10 cellular contexts compared by ENCODE assay signal in the genomic region with DNA sequence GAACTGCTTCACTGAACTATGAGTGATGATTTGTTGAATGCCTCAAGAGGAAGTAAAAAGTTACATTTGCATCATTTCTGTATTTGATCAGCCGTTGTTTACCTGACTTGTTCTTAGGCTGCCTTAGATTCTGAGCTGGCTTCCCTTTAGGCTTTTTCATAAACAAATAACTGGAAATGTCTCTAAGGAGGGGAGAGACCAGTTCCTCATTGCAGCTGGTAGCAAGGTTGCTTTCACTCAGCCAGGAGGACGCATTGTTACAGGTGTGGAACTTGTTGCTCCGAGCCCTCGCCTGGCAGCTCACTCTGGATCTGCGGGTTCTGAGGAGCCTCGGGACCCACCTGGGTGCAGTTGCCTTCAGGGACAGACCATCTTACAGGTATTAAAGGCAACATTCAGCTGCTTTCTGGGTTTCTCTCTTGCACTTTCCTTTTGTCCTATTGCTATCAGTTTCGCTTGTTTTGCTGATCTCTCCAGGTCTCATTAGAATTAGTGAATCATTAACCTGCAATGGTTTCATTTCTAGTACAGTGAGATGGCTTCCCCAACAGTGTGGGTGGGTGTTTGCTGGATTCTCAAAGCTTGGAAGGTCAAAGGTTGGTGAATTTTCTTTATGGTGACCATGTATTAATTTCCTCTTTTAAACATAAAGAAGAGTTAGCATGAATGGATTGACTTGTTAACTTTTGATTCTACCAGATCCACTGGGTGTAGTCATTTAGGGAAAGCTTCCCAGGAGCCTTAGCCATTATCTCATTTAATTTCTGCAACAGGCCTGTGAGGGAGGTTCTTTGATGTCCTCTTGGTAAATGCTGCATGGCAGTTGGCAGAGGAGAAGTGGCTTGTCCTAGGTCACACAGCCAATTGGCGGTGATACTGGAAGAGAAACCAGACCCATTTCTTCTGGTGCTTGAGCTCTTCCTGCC. TPM values are rescaled to one million over a fixed set of nuclear protein-coding genes. Genes with fewer than 3 reads are reported as not detected.
DNase-seq lines count a peak whose midpoint lies in the region; ATAC-seq and TF ChIP-seq lines count a peak whose summit lies in the region.
"Had no signal": no experiment of that assay in that cellular context is flagged by ENCODE, and none has a peak within 500 bp of the region (broad histone marks: within the 10 kb centered on the region; RNA-seq: fewer than 3 reads in every experiment).

A gene with protein sequence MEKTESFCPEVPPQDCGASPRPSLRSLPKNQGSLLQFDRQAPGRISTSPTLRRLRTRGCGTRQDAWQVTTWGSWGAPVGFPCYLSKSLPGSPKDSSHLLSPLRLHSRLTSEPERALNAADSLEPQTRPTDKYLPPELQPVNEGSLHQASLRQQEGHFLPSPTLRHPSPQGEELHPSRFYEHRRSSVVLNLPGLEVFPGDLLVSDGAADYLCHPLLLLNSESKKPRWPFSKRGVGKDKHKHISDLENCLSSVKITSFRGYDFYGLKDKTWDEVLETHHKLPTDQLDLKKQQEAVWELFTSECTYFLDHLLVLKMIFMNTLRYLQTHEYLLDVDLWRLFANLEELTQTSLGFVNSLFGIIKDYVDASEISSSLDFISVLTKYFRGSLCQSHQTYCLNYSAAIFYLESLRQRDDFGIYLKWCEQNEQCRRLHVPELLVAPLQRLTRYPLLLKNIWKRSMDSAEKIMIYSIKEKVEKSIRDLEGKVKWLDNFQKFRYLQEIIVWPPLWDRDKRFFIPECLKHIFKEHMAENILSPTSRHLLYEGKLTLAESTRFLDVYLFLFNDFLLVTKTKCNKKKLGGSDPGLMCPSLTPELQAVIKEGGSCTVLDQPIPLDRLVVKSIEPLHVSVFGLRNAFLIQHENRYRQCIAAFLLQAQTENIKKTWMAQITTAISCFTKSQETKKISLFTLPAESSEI (plus strand): TSS at position 236 of the 926 bp plus-strand sequence. CDS start 3,643 bp downstream, outside the sequence.

- DNase-seq in Karpas-422: peak; percentile 48
- DNase-seq in lung (ENCODE audit: low spot score): no peak
- DNase-seq in sigmoid colon: no peak
- DNase-seq in effector memory CD4-positive, alpha-beta T cell: no peak
- no peak for DNase-seq in hepatic stellate cell (ENCODE audit: low spot score)
- no peak for DNase-seq in left ventricle myocardium superior
- DNase-seq: naive thymus-derived CD4-positive, alpha-beta T cell had no signal

- TF ChIP-seq EP300 in sigmoid colon (IDR thresholded peaks at IDR 0.05): no peak

- ATAC-seq in GM18508 (IDR thresholded peaks at IDR 0.05; ENCODE audit: insufficient read depth, unreplicated experiment): peak; percentile 95
- peak; percentile 93 for ATAC-seq in GM21737 (IDR thresholded peaks at IDR 0.05; ENCODE audit: unreplicated experiment)
- ATAC-seq in lung (ENCODE audit: insufficient read depth, low FRiP score): peak; percentile 20
- no peak for ATAC-seq in left ventricle myocardium superior
- ATAC-seq: naive thymus-derived CD4-positive, alpha-beta T cell had no signal

- H3K27ac ChIP-seq in Karpas-422 (ENCODE audit: low read length) (no peak within 1 kb of the TSS), lung (ENCODE audit: low read depth in 1 of 2, low read length in 1 of 2) (peak within 1 kb of the TSS in 1 of 2 donors; percentile 26), sigmoid colon (no peak within 1 kb of the TSS)
- no peak within 1 kb of the TSS for H3K27ac ChIP-seq in effector memory CD4-positive, alpha-beta T cell (ENCODE audit: insufficient read depth, low read length, poor library complexity, severe bottlenecking)

- H3K4me1 ChIP-seq in Karpas-422 (ENCODE audit: low read length) (0 out of 2 replicates have a peak, but pooled peaks cover 4% of the 10 kb centered on the region), lung (ENCODE audit: control insufficient read depth in 2 of 2, insufficient read depth in 2 of 2, low read length in 2 of 2) (peaks cover 0 to 4% of the 10 kb centered on the region in 2 donors), sigmoid colon (no peaks in the 10 kb centered on the region)
- H3K4me1 ChIP-seq in effector memory CD4-positive, alpha-beta T cell (ENCODE audit: control insufficient read depth, insufficient read depth, low read length, poor library complexity, severe bottlenecking): no peaks in the 10 kb centered on the region

- H3K9me2 ChIP-seq in Karpas-422 (replicated peaks; ENCODE audit: insufficient read depth, low read length): no peaks in the 10 kb centered on the region

- H3K36me3 ChIP-seq in Karpas-422 (ENCODE audit: insufficient read depth, low read length) (no peaks in the 10 kb centered on the region), lung (ENCODE audit: control insufficient read depth in 2 of 2, insufficient read depth in 2 of 2, low read length in 2 of 2) (no peaks in the 10 kb centered on the region), sigmoid colon (no peaks in the 10 kb centered on the region)
- H3K36me3 ChIP-seq in effector memory CD4-positive, alpha-beta T cell (ENCODE audit: control insufficient read depth, insufficient read depth, low read length): no peaks in the 10 kb centered on the region

- no peak within 1 kb of the TSS for H2AFZ ChIP-seq in Karpas-422 (ENCODE audit: low read length)

- H4K20me1 ChIP-seq in Karpas-422 (ENCODE audit: insufficient read depth, low read depth, low read length): no peaks in the 10 kb centered on the region

- no peak within 1 kb of the TSS for H3K4me3 ChIP-seq in Karpas-422 (ENCODE audit: low read length)
- H3K4me3 ChIP-seq in lung: no peak within 1 kb of the TSS
- H3K4me3 ChIP-seq in sigmoid colon: no peak within 1 kb of the TSS
- no peak within 1 kb of the TSS for H3K4me3 ChIP-seq in effector memory CD4-positive, alpha-beta T cell (ENCODE audit: insufficient read depth, low read depth, low read length, poor library complexity, severe bottlenecking)

- TF ChIP-seq CTCF in lung (IDR thresholded peaks at IDR 0.05; ENCODE audit: control extremely low read depth, extremely low read depth): no peak
- no peak for TF ChIP-seq CTCF in sigmoid colon (IDR thresholded peaks at IDR 0.05)

- TF ChIP-seq POLR2A in sigmoid colon (IDR thresholded peaks at IDR 0.05): no peak

- no peaks in the 10 kb centered on the region for H3K79me2 ChIP-seq in Karpas-422 (ENCODE audit: low read length)

- no peaks in the 10 kb centered on the region for H3K9me3 ChIP-seq in Karpas-422 (ENCODE audit: low read length)
- no peaks in the 10 kb centered on the region for H3K9me3 ChIP-seq in lung (ENCODE audit: control insufficient read depth in 2 of 2, insufficient read depth in 1 of 2, low read length in 1 of 2)
- H3K9me3 ChIP-seq in sigmoid colon: peaks cover 0 to under 1% (median 0%) of the 10 kb centered on the region in 4 donors
- H3K9me3 ChIP-seq in effector memory CD4-positive, alpha-beta T cell (ENCODE audit: control insufficient read depth, low read length): no peaks in the 10 kb centered on the region

- H3K27me3 ChIP-seq in Karpas-422 (ENCODE audit: low read length) (no peaks in the 10 kb centered on the region), lung (ENCODE audit: control insufficient read depth, insufficient read depth) (no peaks in the 10 kb centered on the region), sigmoid colon (no peaks in the 10 kb centered on the region)
- no peaks in the 10 kb centered on the region for H3K27me3 ChIP-seq in effector memory CD4-positive, alpha-beta T cell (replicated peaks; ENCODE audit: control insufficient read depth, insufficient read depth, low read length, poor library complexity, severe bottlenecking)

- H3K9ac ChIP-seq in Karpas-422 (ENCODE audit: low read length): no peak within 1 kb of the TSS

- 67 to 78% methylated on average over 8 of the region's 8 CpGs for WGBS in lung, 2 donors
- WGBS in sigmoid colon, 2 donors: 21 to 66% methylated on average over 8 of the region's 8 CpGs

- intact Hi-C loops in sigmoid colon (cut with DNase I) (no loop called here), left ventricle myocardium superior (cut with micrococcal nuclease) (no loop called here)

- H3K4me2 ChIP-seq in Karpas-422 (ENCODE audit: low read depth, low read length, poor library complexity, severe bottlenecking): peak within 1 kb of the TSS; percentile 7

RNA-seq across cellular contexts. Expression of the gene that starts here (rescaled TPM):
- total RNA-seq in Karpas-422 (2014; rRNA removed; shearing (Covaris generic); ENCODE audit: low replicate concordance): not detected in 2 replicates
- total RNA-seq in lung (1 to 10 TPM; 4.6 to 6.1 TPM), sigmoid colon (under 1 TPM in 1 of 4 donors, not detected in 3; 0.41 TPM), left ventricle myocardium superior (not detected)
- polyA plus RNA-seq in lung (1 to 10 TPM in 1 of 2 donors, under 1 TPM in 1; 0.81 to 1.5 TPM), sigmoid colon (under 1 TPM; 0.23 to 0.71 (median 0.60) TPM)
- total RNA-seq: activated naive CD4-positive, alpha-beta T cell treated with anti-CD3 and anti-CD28 coated beads, Interleukin-2, amount 50 U/mL, for 72 hours had no signal
- polyA plus RNA-seq: naive thymus-derived CD4-positive, alpha-beta T cell had no signal

Comparison
In these comparisons a context has a peak if more than half of its experiments do, and no peak if none do; other contexts are left out.
1. Peak in DNase-seq and H3K4me2 ChIP-seq in Karpas-422; RNA of the gene not detected or under 1 TPM.